Comparison of ENCODE assay signal across 20 cellular contexts in the genomic region with DNA sequence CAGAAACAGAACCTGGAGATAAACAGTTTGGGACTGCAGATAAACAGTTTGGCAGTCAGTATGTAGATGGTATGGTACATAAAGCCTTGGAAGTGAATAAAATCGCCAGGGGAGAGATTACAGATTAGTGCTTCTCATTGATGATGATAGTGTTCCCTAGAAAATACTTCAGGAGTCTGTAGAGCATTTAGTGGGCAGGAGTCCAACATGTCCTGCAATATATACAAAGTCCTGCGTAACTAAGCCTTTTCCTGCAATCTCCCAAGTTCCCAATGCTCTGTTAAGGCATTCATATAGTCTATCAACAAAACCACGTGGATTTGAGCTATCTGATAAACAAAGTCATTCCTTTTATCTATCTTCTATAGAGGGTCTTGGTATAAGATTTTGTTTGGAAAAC. TPM values are rescaled to one million over a fixed set of nuclear protein-coding genes. Genes with fewer than 3 reads are reported as not detected.
DNase-seq lines count a peak whose midpoint lies in the region; ATAC-seq, FAIRE-seq and TF ChIP-seq lines count a peak whose summit lies in the region.
"Had no signal": no experiment of that assay in that cellular context is flagged by ENCODE, and none has a peak within 500 bp of the region (broad histone marks: within the 10 kb centered on the region; RNA-seq: fewer than 3 reads in every experiment).

No MANE protein-coding gene starts in this region.

- no peaks in the 10 kb centered on the region for H3K9me2 ChIP-seq in hepatocyte (replicated peaks; ENCODE audit: insufficient read depth)

- no peaks in the 10 kb centered on the region for H4K20me1 ChIP-seq in hepatocyte (ENCODE audit: insufficient read depth, poor library complexity, severe bottlenecking)

- no peaks in the 10 kb centered on the region for H3K27me3 ChIP-seq in AG04450 (ENCODE audit: control insufficient read depth, insufficient read depth, low read length)
- H3K27me3 ChIP-seq in hepatocyte, result no peaks in the 10 kb centered on the region
- no peaks in the 10 kb centered on the region for H3K27me3 ChIP-seq in small intestine (ENCODE audit: control insufficient read depth in 2 of 2, insufficient read depth in 2 of 2, low read length in 2 of 2)
- no peaks in the 10 kb centered on the region for H3K27me3 ChIP-seq in heart right ventricle
- no peaks in the 10 kb centered on the region for H3K27me3 ChIP-seq in naive thymus-derived CD4-positive, alpha-beta T cell (ENCODE audit: control insufficient read depth in 2 of 2, insufficient read depth in 2 of 2, low read length in 2 of 2)
- H3K27me3 ChIP-seq: SJSA1 had no signal

- peaks cover 10% of the 10 kb centered on the region for H3K4me1 Mint-ChIP-seq in T-helper 17 cell
- peaks cover 0 to 18% (median 12%) of the 10 kb centered on the region in 7 donors for H3K4me1 Mint-ChIP-seq in naive thymus-derived CD4-positive, alpha-beta T cell

- no peak overlapping the region for H3K4me3 Mint-ChIP-seq in T-helper 17 cell
- no peak overlapping the region for H3K4me3 Mint-ChIP-seq in naive thymus-derived CD4-positive, alpha-beta T cell
- H3K4me3 Mint-ChIP-seq: CD4-positive, CD25-positive, alpha-beta regulatory T cell had no signal

- H3K79me2 ChIP-seq in hepatocyte, result no peaks in the 10 kb centered on the region

- no peak overlapping the region for H2AFZ ChIP-seq in hepatocyte
- H2AFZ ChIP-seq: GM23248 had no signal

- peak overlapping the region; percentile 2 for H3K27ac Mint-ChIP-seq in T-helper 17 cell
- no peak overlapping the region for H3K27ac Mint-ChIP-seq in naive thymus-derived CD4-positive, alpha-beta T cell

- H3K4me2 ChIP-seq in hepatocyte, result no peak overlapping the region

- H3K4me3 ChIP-seq in AG04450 (ENCODE audit: low read depth, low read length), result no peak overlapping the region
- no peak overlapping the region for H3K4me3 ChIP-seq in hepatocyte
- H3K4me3 ChIP-seq in small intestine (ENCODE audit: low read depth in 1 of 2, low read length in 2 of 2), result no peak overlapping the region
- H3K4me3 ChIP-seq in heart right ventricle, result no peak overlapping the region
- H3K4me3 ChIP-seq in naive thymus-derived CD4-positive, alpha-beta T cell (ENCODE audit: low read length), result no peak overlapping the region
- H3K4me3 ChIP-seq: GM23248, HAP-1, SJSA1 had no signal

- H3K27ac ChIP-seq in AG04450 (ENCODE audit: low read depth, low read length) (no peak overlapping the region), hepatocyte (no peak overlapping the region), small intestine (ENCODE audit: low read depth in 1 of 2, low read length in 1 of 2) (no peak overlapping the region), heart right ventricle (no peak overlapping the region)
- H3K27ac ChIP-seq in naive thymus-derived CD4-positive, alpha-beta T cell (ENCODE audit: low read depth, low read length), result no peak overlapping the region
- H3K27ac ChIP-seq: GM23248, SJSA1 had no signal

- POLR2A ChIA-PET in AG04450 (lab: Yijun Ruan, JAX), result interaction anchor here (0.7 kb wide), 1 partner anchor 123 kb away, joined by 7 read pairs; no protein-coding TSS in a partner anchor
- POLR2A ChIA-PET in naive thymus-derived CD4-positive, alpha-beta T cell (lab: Charles Lee), result no interaction called here

- ATAC-seq in T-helper 17 cell (no peak), heart right ventricle (no peak)
- no peak for ATAC-seq in naive thymus-derived CD4-positive, alpha-beta T cell
- ATAC-seq: Right ventricle myocardium inferior had no signal

- no peaks in the 10 kb centered on the region for H3K9me3 ChIP-seq in AG04450 (ENCODE audit: control insufficient read depth, insufficient read depth, low read length)
- H3K9me3 ChIP-seq in T-helper 17 cell (ENCODE audit: control insufficient read depth, low read length, poor library complexity, severe bottlenecking), result no peaks in the 10 kb centered on the region
- H3K9me3 ChIP-seq in hepatocyte (ENCODE audit: low read depth), result no peaks in the 10 kb centered on the region
- no peaks in the 10 kb centered on the region for H3K9me3 ChIP-seq in small intestine (ENCODE audit: control insufficient read depth, low read depth)
- H3K9me3 ChIP-seq in heart right ventricle, result no peaks in the 10 kb centered on the region
- H3K9me3 ChIP-seq in naive thymus-derived CD4-positive, alpha-beta T cell (ENCODE audit: control insufficient read depth in 2 of 3, low read length in 3 of 3), result no peaks in the 10 kb centered on the region
- H3K9me3 ChIP-seq: HAP-1, SJSA1 had no signal

- peaks cover 0 to 2% (median 0%) of the 10 kb centered on the region in 11 donors for H3K9me3 Mint-ChIP-seq in naive thymus-derived CD4-positive, alpha-beta T cell

- no peaks in the 10 kb centered on the region for H3K27me3 Mint-ChIP-seq in T-helper 17 cell
- H3K27me3 Mint-ChIP-seq in naive thymus-derived CD4-positive, alpha-beta T cell, result no peaks in the 10 kb centered on the region
- H3K27me3 Mint-ChIP-seq: CD4-positive, CD25-positive, alpha-beta regulatory T cell had no signal

- peaks cover 13% of the 10 kb centered on the region for H3K36me3 Mint-ChIP-seq in T-helper 17 cell (ENCODE audit: low read depth)
- peaks cover 10 to 40% (median 26%) of the 10 kb centered on the region in 5 donors for H3K36me3 Mint-ChIP-seq in naive thymus-derived CD4-positive, alpha-beta T cell

- peak; percentile 33 for DNase-seq in AG04450 (ENCODE audit: low read depth, low spot score)
- no peak for DNase-seq in T-helper 17 cell
- DNase-seq in hepatocyte (ENCODE audit: low spot score), result peak; percentile 11
- peak; percentile 32 for DNase-seq in small intestine
- no peak for DNase-seq in effector CD8-positive, alpha-beta T cell (lab: John Stamatoyannopoulos, UW)
- DNase-seq in heart right ventricle, result no peak
- no peak for DNase-seq in naive thymus-derived CD4-positive, alpha-beta T cell
- DNase-seq: CD4-positive, CD25-positive, alpha-beta regulatory T cell; DMS79; GM23248; KG1; NCI-H1694; NCI-H2081; NCI-H2171; NCI-H345; NCI-H524 had no signal

- no peak for FAIRE-seq in small intestine (lab: Jason Lieb, UNC)
- FAIRE-seq: A204.1 had no signal

- 42% methylated on average over 3 of the region's 3 CpGs for WGBS in hepatocyte (ENCODE audit: low lambda C conversion rate, missing lambda C conversion rate)
- 17 to 45% (median 45%) methylated on average over 3 of the region's 3 CpGs for WGBS in small intestine, 3 donors
- WGBS in heart right ventricle, 2 donors, result 46 to 58% methylated on average over 3 of the region's 3 CpGs

- intact Hi-C loops in heart right ventricle (cut with DNase I), result no loop called here
- intact Hi-C loops in naive thymus-derived CD4-positive, alpha-beta T cell (cut with micrococcal nuclease), result no loop called here

- H3K36me3 ChIP-seq in hepatocyte (replicated peaks; ENCODE audit: insufficient read depth, low read depth) (no peaks in the 10 kb centered on the region), small intestine (ENCODE audit: control insufficient read depth in 2 of 2, insufficient read depth in 2 of 2, low read length in 2 of 2) (no peaks in the 10 kb centered on the region), heart right ventricle (peaks cover 0 to 23% (median 0%) of the 10 kb centered on the region in 9 donors)
- H3K36me3 ChIP-seq in naive thymus-derived CD4-positive, alpha-beta T cell (ENCODE audit: control insufficient read depth in 2 of 3, insufficient read depth in 3 of 3, low read length in 3 of 3), result peaks cover 0 to 5% (median 0%) of the 10 kb centered on the region in 3 experiments

- CTCF ChIA-PET in AG04450 (lab: Charles Lee), result interaction anchor here (0.9 to 2.5 kb wide), 3 partner anchors 25 to 460 kb away, joined by 3 to 9 read pairs (median 7); no protein-coding TSS in a partner anchor
- CTCF ChIA-PET in naive thymus-derived CD4-positive, alpha-beta T cell (lab: Charles Lee), result no interaction called here

- no peaks in the 10 kb centered on the region for H3K4me1 ChIP-seq in hepatocyte (ENCODE audit: insufficient read depth)
- peaks cover 0 to 3% of the 10 kb centered on the region in 2 donors for H3K4me1 ChIP-seq in small intestine (ENCODE audit: control insufficient read depth in 2 of 2, insufficient read depth in 1 of 2, low read depth in 1 of 2, low read length in 1 of 2)
- H3K4me1 ChIP-seq in heart right ventricle, result peaks cover 0 to 21% (median 9%) of the 10 kb centered on the region in 9 donors
- H3K4me1 ChIP-seq in naive thymus-derived CD4-positive, alpha-beta T cell (ENCODE audit: control insufficient read depth in 2 of 2, insufficient read depth in 2 of 2, low read length in 2 of 2), result no peaks in the 10 kb centered on the region

- no peak for TF ChIP-seq CTCF in AG04450 (IDR thresholded peaks at IDR 0.05; ENCODE audit: low read depth, low read length)
- TF ChIP-seq CTCF in hepatocyte (IDR thresholded peaks at IDR 0.05; ENCODE audit: poor library complexity), result no peak
- TF ChIP-seq CTCF in heart right ventricle (IDR thresholded peaks at IDR 0.05), result no peak

RNA-seq across cellular contexts. Expression of gene NARS2, which starts 35.1 kb away (rescaled TPM):
- 10.6 and 18.4 TPM in 2 replicates for polyA plus RNA-seq in AG04450 (2011; rRNA removed)
- 5.0 and 9.1 TPM in 2 replicates for polyA minus RNA-seq in AG04450 (2011; rRNA and poly(A)+ RNA removed)
- 10 to 100 TPM in 1 of 2 donors, 1 to 10 TPM in 1; 6.6 to 10.7 TPM for total RNA-seq in T-helper 17 cell
- 19.1 and 24.3 TPM in 2 replicates for total RNA-seq in hepatocyte
- polyA plus RNA-seq in hepatocyte, result 13.5 and 17.5 TPM in 2 replicates
- 10 to 100 TPM in 1 of 3 donors, 1 to 10 TPM in 2; 8.1 to 21.8 (median 8.4) TPM for polyA plus RNA-seq in small intestine
- total RNA-seq in heart right ventricle, result 10 to 100 TPM; 14.8 to 20.1 (median 16.7) TPM
- polyA plus RNA-seq in heart right ventricle, result 10 to 100 TPM; 12.4 to 18.7 TPM
- total RNA-seq in naive thymus-derived CD4-positive, alpha-beta T cell, result 10 to 100 TPM in 4 of 5 experiments, 1 to 10 TPM in 1; 9.3 to 21.5 (median 19.7) TPM
- 10 to 100 TPM; 14.1 to 19.0 TPM for polyA plus RNA-seq in naive thymus-derived CD4-positive, alpha-beta T cell

Comparison
In these comparisons a context has a peak if more than half of its experiments do, and no peak if none do; other contexts are left out.
1. DNase-seq: peak in AG04450 (single experiment), hepatocyte (single experiment) and small intestine (single experiment); none in T-helper 17 cell (0 of 3), effector CD8-positive, alpha-beta T cell (single experiment), heart right ventricle (0 of 2) and naive thymus-derived CD4-positive, alpha-beta T cell (0 of 9).